ENCODE assay signal across 26 cellular contexts in genomic region chr15:26623071-26623470, GRCh38.
"Had no signal": no experiment of that assay in that cellular context is flagged by ENCODE, and none has a peak within 500 bp of the region (broad histone marks: within the 10 kb centered on the region; RNA-seq: fewer than 3 reads in every experiment).

No MANE protein-coding gene starts in this region.

- ATAC-seq: activated CD8-positive, alpha-beta memory T cell treated with anti-CD3 and anti-CD28 coated beads, Interleukin-2, amount 10 ng/mL, durations not matched to agents 7 days and 5 days; activated T-cell treated with anti-CD3 and anti-CD28 coated beads, Interleukin-2, amount 50 U/mL, for 4 hours; Right ventricle myocardium inferior had no signal

- DNase-seq: activated CD4-positive, alpha-beta T cell treated with anti-CD3 and anti-CD28 coated beads for 48 hours; activated CD4-positive, alpha-beta T cell treated with anti-CD3 and anti-CD28 coated beads, Interleukin-2, amount 50 U/mL, for 48 hours; activated CD8-positive, alpha-beta memory T cell treated with anti-CD3 and anti-CD28 coated beads, Interleukin-2, amount 10 ng/mL, durations not matched to agents 7 days and 5 days; activated effector memory CD4-positive, alpha-beta T cell treated with anti-CD3 and anti-CD28 coated beads, Interleukin-2, amount 50 U/mL, for 16 hours; activated naive CD4-positive, alpha-beta T cell treated with Interleukin-2 at 50 U/mL for 16 hours; activated T-cell treated with anti-CD3 and anti-CD28 coated beads, Interleukin-2, amount 50 U/mL, for 4 hours; amygdala; brain microvascular endothelial cell; MG63; MV-4-11; NCI-H1092 treated with DMSO at 0.1 percent for 48 hours; NCI-H1417 treated with DMSO at 0.1 percent for 48 hours; NCI-H1694; NCI-H2029; NCI-H2107; NCI-H2171 treated with DMSO at 0.1 percent for 48 hours; NCI-H226; NCI-H526; NCI-H774; SJCRH30; SK-N-SH; T-helper 1 cell had no signal

- FAIRE-seq: astrocyte had no signal

- H3K36me3 ChIP-seq: brain microvascular endothelial cell, cardiac muscle cell, MG63, SJCRH30 had no signal

- H3K27ac ChIP-seq: brain microvascular endothelial cell, cardiac muscle cell, SJCRH30, VCaP had no signal

- H3K9me3 ChIP-seq: MG63, SJCRH30, SK-N-SH had no signal

- H3K4me1 ChIP-seq: SJCRH30 had no signal

- H3K27me3 ChIP-seq: brain microvascular endothelial cell, cardiac muscle cell, MG63, SJCRH30 had no signal

- H3K4me3 ChIP-seq: cardiac muscle cell, MG63, SJCRH30 had no signal
